ENCODE assay signal across 8 cellular contexts in the genomic region with DNA sequence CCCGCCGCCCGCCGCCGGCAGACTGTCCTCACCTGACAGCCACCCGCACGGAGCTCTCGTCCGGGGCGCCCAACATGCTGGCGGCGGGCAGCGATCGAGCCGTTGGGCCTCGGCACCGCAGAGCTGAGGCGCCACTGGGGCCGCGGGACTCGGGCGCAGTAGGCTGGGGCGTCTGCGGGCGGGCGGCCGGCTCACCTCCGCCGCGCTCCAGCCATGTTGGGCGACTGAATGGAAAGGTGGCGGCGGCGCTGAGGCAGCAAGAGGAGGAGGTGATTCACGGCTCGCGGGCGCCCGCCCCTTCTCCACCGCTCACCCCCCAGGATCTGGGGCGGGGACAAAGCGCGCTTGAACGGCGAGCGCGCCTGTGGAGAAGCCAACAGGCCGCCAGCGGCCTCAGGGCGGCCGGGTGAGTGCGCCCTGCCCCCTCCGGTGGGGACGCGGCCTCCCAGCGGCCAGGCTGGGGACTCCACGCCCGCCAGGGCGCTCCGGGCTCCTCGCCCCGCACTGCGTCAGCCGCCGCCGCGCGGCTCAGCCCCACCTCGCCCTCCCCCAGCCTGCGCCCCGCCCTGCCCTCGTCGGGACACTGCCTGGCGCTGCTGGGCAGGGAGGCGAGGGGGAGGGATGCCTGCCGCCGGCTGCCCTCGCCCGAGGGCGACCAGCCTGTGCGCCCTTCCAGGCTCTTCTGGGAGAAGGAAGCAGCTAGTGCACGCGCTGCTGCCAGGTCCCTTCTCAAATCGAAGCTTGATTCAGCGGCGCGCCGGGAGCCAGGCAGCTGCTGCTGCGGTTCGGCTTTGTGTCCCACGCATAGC. TPM values are rescaled to one million over a fixed set of nuclear protein-coding genes. Genes with fewer than 3 reads are reported as not detected.
DNase-seq lines count a peak whose midpoint lies in the region; FAIRE-seq and TF ChIP-seq lines count a peak whose summit lies in the region.

Gene KIF21A, minus strand, starts transcription at position 226 of the 809 bp plus-strand sequence. Its CDS starts 150 bp downstream, at position 76.

- CTCF ChIA-PET in activated naive CD4-positive, alpha-beta T cell treated with anti-CD3 and anti-CD28 coated beads, Interleukin-2, amount 10 ng/mL, durations not matched to agents 7 days and 5 days (lab: Charles Lee), result interaction anchor here (1.0 to 1.5 kb wide), 4 partner anchors 24 to 176 kb away, joined by 3 to 5 read pairs (median 4); partner anchors contain the start of gene ABCD2

- H3K4me1 Mint-ChIP-seq in activated naive CD4-positive, alpha-beta T cell treated with anti-CD3 and anti-CD28 coated beads, Interleukin-2, amount 10 ng/mL, durations not matched to agents 7 days and 5 days, result peaks cover 23% of the 10 kb centered on the region

- no peaks in the 10 kb centered on the region for H3K9me3 Mint-ChIP-seq in activated naive CD4-positive, alpha-beta T cell treated with anti-CD3 and anti-CD28 coated beads, Interleukin-2, amount 10 ng/mL, durations not matched to agents 7 days and 5 days

- H3K36me3 ChIP-seq in SJSA1 (no peaks in the 10 kb centered on the region), suprapubic skin (no peaks in the 10 kb centered on the region)

- WGBS in suprapubic skin, result 0% methylated on average over 10 of the region's 91 CpGs

- no peak for TF ChIP-seq EP300 in suprapubic skin (IDR thresholded peaks at IDR 0.05)

- TF ChIP-seq POLR2A in H54 (IDR thresholded peaks at IDR 0.05; ENCODE audit: low read depth, low read length) (peak; percentile 86), suprapubic skin (IDR thresholded peaks at IDR 0.05) (peak; percentile 29 to 67)

- peak; percentile 67 for FAIRE-seq in H54 (lab: Jason Lieb, UNC)

- H3K4me3 ChIP-seq in SJSA1 (peak within 1 kb of the TSS; percentile 52), suprapubic skin (peak within 1 kb of the TSS; percentile 85)

- H3K27me3 Mint-ChIP-seq in activated naive CD4-positive, alpha-beta T cell treated with anti-CD3 and anti-CD28 coated beads, Interleukin-2, amount 10 ng/mL, durations not matched to agents 7 days and 5 days, result peaks cover 15% of the 10 kb centered on the region

- H3K27me3 ChIP-seq in SJSA1 (replicated peaks), result peaks cover 18% of the 10 kb centered on the region
- no peaks in the 10 kb centered on the region for H3K27me3 ChIP-seq in suprapubic skin

- no peak within 1 kb of the TSS for H3K27ac ChIP-seq in SJSA1
- H3K27ac ChIP-seq in suprapubic skin, result peak within 1 kb of the TSS; percentile 84

- H3K36me3 Mint-ChIP-seq in activated naive CD4-positive, alpha-beta T cell treated with anti-CD3 and anti-CD28 coated beads, Interleukin-2, amount 10 ng/mL, durations not matched to agents 7 days and 5 days, result peaks cover 1% of the 10 kb centered on the region

- in situ Hi-C loops in G401 (cut with HindIII; ENCODE audit: low sequenced_read_pairs), result no loop called here

- H3K9me3 ChIP-seq in SJSA1 (replicated peaks) (no peaks in the 10 kb centered on the region), suprapubic skin (no peaks in the 10 kb centered on the region)

- peak within 1 kb of the TSS; percentile 76 for H3K27ac Mint-ChIP-seq in activated naive CD4-positive, alpha-beta T cell treated with anti-CD3 and anti-CD28 coated beads, Interleukin-2, amount 10 ng/mL, durations not matched to agents 7 days and 5 days

- H3K4me1 ChIP-seq in SJSA1 (replicated peaks), result peaks cover 15% of the 10 kb centered on the region
- peaks cover 18% of the 10 kb centered on the region for H3K4me1 ChIP-seq in suprapubic skin

- DNase-seq in G401 (ENCODE audit: low spot score) (peak; percentile 89), H54 (ENCODE audit: insufficient read length, low spot score) (peak; percentile 88), M059J (ENCODE audit: low read depth) (peak; percentile 93), SJSA1 (ENCODE audit: low read depth in 1 of 2, low spot score in 2 of 2) (peak; percentile 78 to 79), globus pallidus (ENCODE audit: low spot score) (peak; percentile 93), occipital lobe (lab: John Stamatoyannopoulos, UW) (peak; percentile 87), suprapubic skin (ENCODE audit: low spot score in 2 of 2) (peak; percentile 88 to 90)
- DNase-seq in activated naive CD4-positive, alpha-beta T cell treated with anti-CD3 and anti-CD28 coated beads, Interleukin-2, amount 10 ng/mL, durations not matched to agents 7 days and 5 days, result peak; percentile 91

- peak; percentile 32 to 92 for TF ChIP-seq CTCF in suprapubic skin (IDR thresholded peaks at IDR 0.05)

- peak within 1 kb of the TSS; percentile 80 for H3K4me3 Mint-ChIP-seq in activated naive CD4-positive, alpha-beta T cell treated with anti-CD3 and anti-CD28 coated beads, Interleukin-2, amount 10 ng/mL, durations not matched to agents 7 days and 5 days

RNA-seq across cellular contexts. Expression of gene KIF21A, which starts in this region (rescaled TPM):
- 9.6 and 11.0 TPM in 2 replicates for total RNA-seq in G401 (2014; rRNA removed; shearing (Covaris generic))
- total RNA-seq in M059J (2014; rRNA removed; shearing (Covaris generic)), result 4.7 and 6.6 TPM in 2 replicates
- 0.88 and 1.2 TPM in 2 replicates for total RNA-seq in SJSA1 (2014; rRNA removed; shearing (Covaris generic))
- total RNA-seq in occipital lobe, result 202 TPM
- total RNA-seq in suprapubic skin, result 10 to 100 TPM; 26.4 to 55.0 (median 40.7) TPM
